Comparison of ENCODE assay signal across 16 cellular contexts in the genomic region with DNA sequence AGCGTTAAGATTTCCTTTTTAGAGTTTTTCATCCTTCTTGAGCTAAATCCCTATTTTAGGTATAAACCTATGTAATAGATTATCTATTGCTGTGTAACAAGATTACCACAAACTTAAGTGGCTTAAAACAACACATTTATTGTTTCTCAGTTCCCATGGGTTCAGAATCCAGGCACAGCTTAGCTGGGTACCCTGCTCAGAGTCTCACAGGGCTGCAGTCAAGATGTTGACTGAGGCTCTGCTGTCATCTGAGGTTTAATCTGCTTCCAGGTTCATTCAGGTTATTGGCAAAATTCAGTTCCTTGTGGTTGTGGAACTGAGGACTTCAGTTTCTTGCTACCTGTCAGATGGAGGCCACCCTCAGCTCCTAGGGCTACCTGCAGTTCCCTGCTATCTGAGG.
DNase-seq lines count a peak whose midpoint lies in the region; ATAC-seq, FAIRE-seq and TF ChIP-seq lines count a peak whose summit lies in the region.
"Had no signal": no experiment of that assay in that cellular context is flagged by ENCODE, and none has a peak within 500 bp of the region (broad histone marks: within the 10 kb centered on the region; RNA-seq: fewer than 3 reads in every experiment).

No MANE protein-coding gene starts in this region.

- H3K27me3 ChIP-seq in HepG2 (ENCODE audit: control insufficient read depth in 1 of 2, insufficient read depth in 2 of 2, low read length in 2 of 2) (no peaks in the 10 kb centered on the region), right lobe of liver (no peaks in the 10 kb centered on the region), brain microvascular endothelial cell (replicated peaks) (no peaks in the 10 kb centered on the region)
- H3K27me3 ChIP-seq: ovary had no signal

- H3K27ac ChIP-seq in HepG2 (ENCODE audit: extremely low read length, insufficient read depth, low read length) (no peak overlapping the region), right lobe of liver (no peak overlapping the region), brain microvascular endothelial cell (no peak overlapping the region)
- H3K27ac ChIP-seq: ovary, RWPE1 had no signal

- H4K20me1 ChIP-seq in HepG2 (ENCODE audit: insufficient read depth, low read length), result 0 out of 2 replicates have a peak, but pooled peaks cover 2% of the 10 kb centered on the region

- CTCF ChIA-PET in HepG2 (lab: Yijun Ruan, JAX; ENCODE audit: low intra/inter-chr PET ratio, low total read pairs), result interaction anchor here (2.3 kb wide), 1 partner anchor 144 kb away, joined by 10 read pairs; no protein-coding TSS in a partner anchor

- in situ Hi-C loops in HepG2 (cut with HindIII; ENCODE audit: extremely low pct_ligation_motif_present, low pct_unique_long_range_greater_than_20kb) (loop anchor here (10.0 kb wide), 1 partner anchor 79 kb away; no protein-coding TSS in a partner anchor), KBM-7 (cut with MboI; ENCODE audit: low pct_unique_long_range_greater_than_20kb, low sequenced_read_pairs) (no loop called here), brain microvascular endothelial cell (cut with HindIII; ENCODE audit: low pct_ligation_motif_present, low sequenced_read_pairs) (no loop called here)

- H3K4me3 Mint-ChIP-seq in T-helper 2 cell treated with Interferon-gamma antibody and Interleukin-4, amounts not matched to agents 5 μg/mL and 100 μg/mL, for 36 hours, result peak overlapping the region; percentile 72
- no peak overlapping the region for H3K4me3 Mint-ChIP-seq in stimulated activated memory B cell treated with anti-CD40 and anti-IgM and Interleukin-4, amounts not matched to agents 10 μg/mL and 1 μg/mL and 100 μg/mL, for 72 hours

- DNase-seq in HepG2 (ENCODE audit: low spot score) (no peak), right lobe of liver (no peak), KBM-7 (no peak), GM12892 (ENCODE audit: insufficient read length) (no peak), brain microvascular endothelial cell (no peak)
- no peak for DNase-seq in T-helper 2 cell treated with Interferon-gamma antibody and Interleukin-4, amounts not matched to agents 5 μg/mL and 100 μg/mL, for 36 hours (ENCODE audit: low spot score)
- DNase-seq: activated CD4-positive, alpha-beta T cell treated with anti-CD3 and anti-CD28 coated beads, Interleukin-2, amount 50 U/mL, for 48 hours; activated effector memory CD4-positive, alpha-beta T cell treated with Interleukin-2 at 50 U/mL for 16 hours; EL; NCI-H187 treated with DMSO at 0.1 percent for 48 hours; NCI-H345; ovary; stimulated activated CD4-positive, alpha-beta T cell treated with anti-CD3 and anti-CD28 coated beads, Interleukin-4, amount 100 ng/mL, for 1 hour had no signal

- no TSS peak for BruUV-seq in HepG2 (replicated peaks; lab: Mats Ljungman, UMichigan)

- no peak overlapping the region for H3K4me3 ChIP-seq in HepG2 (replicated peaks in 1 of 3; ENCODE audit: insufficient read depth in 1 of 3, low read depth in 2 of 3, low read length in 3 of 3)
- H3K4me3 ChIP-seq in right lobe of liver, result no peak overlapping the region
- H3K4me3 ChIP-seq in brain microvascular endothelial cell (ENCODE audit: low read depth, low read length), result no peak overlapping the region
- H3K4me3 ChIP-seq: ovary had no signal

- no peaks in the 10 kb centered on the region for H3K9me3 ChIP-seq in HepG2 (ENCODE audit: low read length)
- no peaks in the 10 kb centered on the region for H3K9me3 ChIP-seq in right lobe of liver
- H3K9me3 ChIP-seq: ovary had no signal

- H2AFZ ChIP-seq in HepG2 (ENCODE audit: low read length), result no peak overlapping the region

- H3K4me1 ChIP-seq in HepG2 (ENCODE audit: insufficient read depth, low read length) (no peaks in the 10 kb centered on the region), right lobe of liver (no peaks in the 10 kb centered on the region)

- no peaks in the 10 kb centered on the region for H3K27me3 Mint-ChIP-seq in T-helper 2 cell treated with Interferon-gamma antibody and Interleukin-4, amounts not matched to agents 5 μg/mL and 100 μg/mL, for 36 hours (ENCODE audit: low read depth)
- H3K27me3 Mint-ChIP-seq in stimulated activated memory B cell treated with anti-CD40 and anti-IgM and Interleukin-4, amounts not matched to agents 10 μg/mL and 1 μg/mL and 100 μg/mL, for 72 hours, result no peaks in the 10 kb centered on the region

- FAIRE-seq in HepG2 (lab: Jason Lieb, UNC), result no peak
- FAIRE-seq in GM12892 (lab: Jason Lieb, UNC), result no peak

- no peak for TF ChIP-seq RAD21 in HepG2 (CRISPR knock-in tag; IDR thresholded peaks at IDR 0.05)

- 100% methylated on average over 1 of the region's 1 CpG for WGBS in HepG2 (ENCODE audit: low lambda C conversion rate)
- 77% methylated on average over 1 of the region's 1 CpG for WGBS in right lobe of liver (ENCODE audit: insufficient coverage, low coverage, low lambda C conversion rate, missing lambda C conversion rate)

- no peak overlapping the region for H3K9ac ChIP-seq in HepG2 (ENCODE audit: insufficient read depth, low read depth, low read length)

- peak overlapping the region; percentile 95 for H3K27ac Mint-ChIP-seq in T-helper 2 cell treated with Interferon-gamma antibody and Interleukin-4, amounts not matched to agents 5 μg/mL and 100 μg/mL, for 36 hours
- H3K27ac Mint-ChIP-seq in stimulated activated memory B cell treated with anti-CD40 and anti-IgM and Interleukin-4, amounts not matched to agents 10 μg/mL and 1 μg/mL and 100 μg/mL, for 72 hours, result peak overlapping the region; percentile 87

- TF ChIP-seq EP300 in HepG2 (IDR thresholded peaks at IDR 0.05; ENCODE audit: low read depth in 2 of 2, low read length in 2 of 2), result no peak
- TF ChIP-seq EP300 in HepG2 (CRISPR knock-in tag; IDR thresholded peaks at IDR 0.05; ENCODE audit: borderline replicate concordance), result no peak

- no peak for TF ChIP-seq POLR2A in HepG2 (IDR thresholded peaks at IDR 0.05; ENCODE audit: insufficient read depth in 1 of 2, low read depth in 2 of 2, low read length in 2 of 2)
- TF ChIP-seq POLR2A in right lobe of liver (IDR thresholded peaks at IDR 0.05), result no peak
- TF ChIP-seq POLR2A in GM12892 (IDR thresholded peaks at IDR 0.05; ENCODE audit: low read depth, low read length), result no peak

- H3K4me1 Mint-ChIP-seq in T-helper 2 cell treated with Interferon-gamma antibody and Interleukin-4, amounts not matched to agents 5 μg/mL and 100 μg/mL, for 36 hours (ENCODE audit: low read depth), result peaks cover 54% of the 10 kb centered on the region
- peaks cover 8% of the 10 kb centered on the region for H3K4me1 Mint-ChIP-seq in stimulated activated memory B cell treated with anti-CD40 and anti-IgM and Interleukin-4, amounts not matched to agents 10 μg/mL and 1 μg/mL and 100 μg/mL, for 72 hours

- TF ChIP-seq CTCF in HepG2 (CRISPR knock-in tag; IDR thresholded peaks at IDR 0.05) (no peak), right lobe of liver (IDR thresholded peaks at IDR 0.05) (no peak), brain microvascular endothelial cell (IDR thresholded peaks at IDR 0.05; ENCODE audit: low read depth, low read length, missing control alignments) (no peak)

- peaks cover 48% of the 10 kb centered on the region for H3K36me3 Mint-ChIP-seq in T-helper 2 cell treated with Interferon-gamma antibody and Interleukin-4, amounts not matched to agents 5 μg/mL and 100 μg/mL, for 36 hours (ENCODE audit: low read depth)
- H3K36me3 Mint-ChIP-seq in stimulated activated memory B cell treated with anti-CD40 and anti-IgM and Interleukin-4, amounts not matched to agents 10 μg/mL and 1 μg/mL and 100 μg/mL, for 72 hours, result peaks cover 37% of the 10 kb centered on the region

- POLR2A ChIA-PET in HepG2 (lab: Yijun Ruan, JAX), result no interaction called here

- ATAC-seq in HepG2 (no peak), right lobe of liver (no peak), GM21825 (IDR thresholded peaks at IDR 0.05; ENCODE audit: unreplicated experiment) (peak; percentile 34)
- ATAC-seq in stimulated activated memory B cell treated with anti-CD40 and anti-IgM and Interleukin-4, amounts not matched to agents 10 μg/mL and 1 μg/mL and 100 μg/mL, for 72 hours, result no peak

- H3K9me3 Mint-ChIP-seq in T-helper 2 cell treated with Interferon-gamma antibody and Interleukin-4, amounts not matched to agents 5 μg/mL and 100 μg/mL, for 36 hours, result no peaks in the 10 kb centered on the region
- H3K9me3 Mint-ChIP-seq in stimulated activated memory B cell treated with anti-CD40 and anti-IgM and Interleukin-4, amounts not matched to agents 10 μg/mL and 1 μg/mL and 100 μg/mL, for 72 hours, result peaks cover 8% of the 10 kb centered on the region

- no peaks in the 10 kb centered on the region for H3K79me2 ChIP-seq in HepG2 (ENCODE audit: insufficient read depth, low read length)

- H3K4me2 ChIP-seq in HepG2 (ENCODE audit: low read depth, low read length), result no peak overlapping the region

- intact Hi-C loops in HepG2 (cut with micrococcal nuclease; ENCODE audit: unreplicated experiment), result no loop called here
- intact Hi-C loops in right lobe of liver (cut with DNase I), result no loop called here

- H3K36me3 ChIP-seq in HepG2 (replicated peaks in 1 of 2; ENCODE audit: control insufficient read depth in 1 of 2, insufficient read depth in 2 of 2, low read length in 2 of 2), result peaks cover 5 to 45% of the 10 kb centered on the region in 2 experiments
- H3K36me3 ChIP-seq in right lobe of liver, result peaks cover 0 to 4% (median 0%) of the 10 kb centered on the region in 4 donors
- H3K36me3 ChIP-seq in brain microvascular endothelial cell (replicated peaks), result no peaks in the 10 kb centered on the region
- H3K36me3 ChIP-seq: ovary had no signal

TF ChIP-seq in HepG2, 621 proteins besides CTCF, POLR2A, EP300 and RAD21:
- TF ChIP-seq ZFX (CRISPR knock-in tag; IDR thresholded peaks at IDR 0.05; ENCODE audit: low read depth), result no peak
- peak; percentile 77; the same call in 1 of the 2 replicates for TF ChIP-seq SSRP1 (CRISPR knock-in tag; IDR thresholded peaks at IDR 0.05)
